In the genomic region with DNA sequence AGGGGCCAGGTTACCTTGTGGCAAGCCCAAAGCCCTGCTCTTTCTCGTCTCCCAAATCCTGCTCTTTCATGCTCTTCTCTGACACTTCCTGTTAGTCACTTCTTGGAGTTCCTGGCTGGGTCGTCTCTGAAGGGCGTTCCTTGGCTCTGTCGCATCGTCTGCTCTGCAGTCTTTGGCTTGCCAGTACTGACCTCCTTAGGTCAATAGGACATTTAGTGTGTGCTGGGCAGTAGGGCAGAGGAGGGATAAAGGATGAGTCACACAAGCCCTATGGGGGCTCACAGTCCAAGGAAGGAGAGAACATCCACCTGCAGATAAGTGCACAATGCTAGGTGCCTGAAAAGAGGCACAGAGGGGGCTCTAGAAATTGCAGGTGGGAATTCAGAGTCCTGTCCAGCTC, we compare ENCODE assay signal across 14 cellular contexts.
A peak's percentile ranks its signal among the peaks of the same experiment; 100 is the strongest.
DNase-seq lines count a peak whose midpoint lies in the region; ATAC-seq, FAIRE-seq and TF ChIP-seq lines count a peak whose summit lies in the region.
"Had no signal": no experiment of that assay in that cellular context is flagged by ENCODE, and none has a peak within 500 bp of the region (broad histone marks: within the 10 kb centered on the region; RNA-seq: fewer than 3 reads in every experiment).

No MANE protein-coding gene starts in this region.

- H3K4ac ChIP-seq in mesenchymal stem cell (ENCODE audit: low read depth in 1 of 2, low read length in 2 of 2): no peak overlapping the region

- H4K91ac ChIP-seq in mesenchymal stem cell (ENCODE audit: low read length): no peak overlapping the region

- TF ChIP-seq EP300 in esophagus muscularis mucosa (IDR thresholded peaks at IDR 0.05): no peak

- no peak overlapping the region for H3K23ac ChIP-seq in mesenchymal stem cell (ENCODE audit: low read length in 2 of 2)

- no peak overlapping the region for H3K9ac ChIP-seq in mesenchymal stem cell (ENCODE audit: low read length)

- H2BK120ac ChIP-seq in mesenchymal stem cell (ENCODE audit: low read depth, low read length): no peak overlapping the region

- peak overlapping the region in 1 of 2 experiments; percentile 11 for H3K18ac ChIP-seq in mesenchymal stem cell (ENCODE audit: low read depth in 1 of 2, low read length in 2 of 2)

- no peaks in the 10 kb centered on the region for H3K9me3 ChIP-seq in esophagus muscularis mucosa
- no peaks in the 10 kb centered on the region for H3K9me3 ChIP-seq in mesenchymal stem cell (ENCODE audit: control insufficient read depth, low read length)
- H3K9me3 ChIP-seq: testis had no signal

- H2AFZ ChIP-seq in mesenchymal stem cell (ENCODE audit: low read depth, low read length): no peak overlapping the region

- no peak overlapping the region for H3K4me2 ChIP-seq in mesenchymal stem cell (ENCODE audit: low read length, poor library complexity, severe bottlenecking)

- H3K14ac ChIP-seq in mesenchymal stem cell (ENCODE audit: low read length in 2 of 2): no peak overlapping the region

- H2BK5ac ChIP-seq in mesenchymal stem cell (ENCODE audit: low read depth, low read length, poor library complexity, severe bottlenecking): no peak overlapping the region

- H3K27ac ChIP-seq in esophagus muscularis mucosa (replicated peaks in 1 of 4) (peak overlapping the region; percentile 38 to 71 (median 50)), mesenchymal stem cell (ENCODE audit: low read length, poor library complexity, severe bottlenecking) (no peak overlapping the region)
- H3K27ac ChIP-seq: testis had no signal

- H3K79me1 ChIP-seq in mesenchymal stem cell (replicated peaks; ENCODE audit: low read length, poor library complexity, severe bottlenecking): no peaks in the 10 kb centered on the region

- H3K36me3 ChIP-seq in esophagus muscularis mucosa (no peaks in the 10 kb centered on the region), mesenchymal stem cell (ENCODE audit: control insufficient read depth in 1 of 2, insufficient read depth in 2 of 2, low read depth in 1 of 2, low read length in 2 of 2) (no peaks in the 10 kb centered on the region)

- peaks cover 25 to 44% (median 39%) of the 10 kb centered on the region in 4 donors for H3K4me1 ChIP-seq in esophagus muscularis mucosa
- H3K4me1 ChIP-seq in mesenchymal stem cell (ENCODE audit: control insufficient read depth, insufficient read depth, low read depth, low read length): peaks cover 3% of the 10 kb centered on the region

- H3K4me3 ChIP-seq in esophagus muscularis mucosa (no peak overlapping the region), mesenchymal stem cell (ENCODE audit: insufficient read depth in 1 of 2, low read depth in 1 of 2, low read length in 2 of 2) (peak overlapping the region in 1 of 2 experiments; percentile 23)
- H3K4me3 ChIP-seq: testis had no signal

- no peak for TF ChIP-seq POLR2A in esophagus muscularis mucosa (IDR thresholded peaks at IDR 0.05; ENCODE audit: low read depth)

- TF ChIP-seq CTCF in esophagus muscularis mucosa (IDR thresholded peaks at IDR 0.05): no peak

- 25% methylated on average over 5 of the region's 5 CpGs for WGBS in esophagus muscularis mucosa
- WGBS in mesenchymal stem cell: 30% methylated on average over 5 of the region's 5 CpGs

- H2BK12ac ChIP-seq in mesenchymal stem cell (ENCODE audit: low read length in 2 of 2): no peak overlapping the region

- FAIRE-seq in urothelium cell line (lab: Jason Lieb, UNC): no peak
- FAIRE-seq: A204.1 had no signal

- ATAC-seq in Right ventricle myocardium inferior: peak; percentile 54
- ATAC-seq: activated naive CD8-positive, alpha-beta T cell treated with anti-CD3 and anti-CD28 coated beads, Interleukin-2, amount 50 U/mL, for 24 hours had no signal

- intact Hi-C loops in Right ventricle myocardium inferior (cut with DNase I) (loop anchor here (2.0 to 10.0 kb wide), 2 partner anchors 84 to 332 kb away; no protein-coding TSS in a partner anchor), cardiac septum (cut with DNase I) (loop anchor here (2.0 to 5.0 kb wide), 3 partner anchors 86 to 159 kb away; no protein-coding TSS in a partner anchor), esophagus muscularis mucosa (cut with DNase I) (loop anchor here (5.0 to 10.0 kb wide), 2 partner anchors 86 to 482 kb away; a partner anchor contains a TSS)

- no peak overlapping the region for H2BK15ac ChIP-seq in mesenchymal stem cell (ENCODE audit: low read depth, poor library complexity, severe bottlenecking)

- H3K27me3 ChIP-seq in esophagus muscularis mucosa (no peaks in the 10 kb centered on the region), mesenchymal stem cell (ENCODE audit: control insufficient read depth in 1 of 2, insufficient read depth in 1 of 2, low read length in 2 of 2) (peaks cover 29 to 71% of the 10 kb centered on the region in 2 experiments)
- H3K27me3 ChIP-seq: testis had no signal

- DNase-seq in Right ventricle myocardium inferior (ENCODE audit: missing footprints) (no peak), cardiac septum (ENCODE audit: low spot score) (no peak), esophagus muscularis mucosa (ENCODE audit: extremely low spot score) (no peak), mesenchymal stem cell (peak; percentile 18), urothelium cell line (ENCODE audit: low spot score) (no peak), cortex of kidney (lab: John Stamatoyannopoulos, UW) (no peak)
- DNase-seq in central memory CD4-positive, alpha-beta T cell: no peak
- DNase-seq in effector CD8-positive, alpha-beta T cell (lab: John Stamatoyannopoulos, UW): no peak
- DNase-seq: activated CD4-positive, alpha-beta T cell treated with anti-CD3 and anti-CD28 coated beads for 4 hours; activated naive CD8-positive, alpha-beta T cell treated with anti-CD3 and anti-CD28 coated beads, Interleukin-2, amount 50 U/mL, for 24 hours; activated T-cell treated with anti-CD3 and anti-CD28 coated beads, Interleukin-2, amount 50 U/mL, for 1 hour; Karpas-422; testis had no signal

- H4K8ac ChIP-seq in mesenchymal stem cell (ENCODE audit: low read length): peak overlapping the region; percentile 59

- H2AK5ac ChIP-seq in mesenchymal stem cell (ENCODE audit: low read length, severe bottlenecking): no peak overlapping the region
